Comparison of ENCODE assay signal across 29 cellular contexts in genomic region chr1:187551061-187551460, GRCh38.
DNase-seq lines count a peak whose midpoint lies in the region; ATAC-seq and TF ChIP-seq lines count a peak whose summit lies in the region.
"Had no signal": no experiment of that assay in that cellular context is flagged by ENCODE, and none has a peak within 500 bp of the region (broad histone marks: within the 10 kb centered on the region; RNA-seq: fewer than 3 reads in every experiment).

No MANE protein-coding gene starts in this region.

- no CpG with 5 or more reads among the region's 20 CpGs for WGBS in trophoblast cell (ENCODE audit: extremely low coverage, insufficient coverage, insufficient read length)

- H3K27ac ChIP-seq in right atrium auricular region, result no peak overlapping the region
- H3K27ac ChIP-seq in PC-3 (ENCODE audit: low read length), result no peak overlapping the region
- H3K27ac ChIP-seq in trophoblast cell (ENCODE audit: low read depth, low read length), result no peak overlapping the region
- H3K27ac ChIP-seq: right lobe of liver, stomach, thyroid gland, vagina had no signal

- H3K79me1 ChIP-seq in trophoblast cell (ENCODE audit: low read length), result no peaks in the 10 kb centered on the region

- no peaks in the 10 kb centered on the region for H3F3A ChIP-seq in PC-3 (ENCODE audit: low read length, unreplicated experiment)

- H3K4me3 ChIP-seq in right atrium auricular region (no peak overlapping the region), PC-3 (ENCODE audit: low read length) (no peak overlapping the region), trophoblast cell (ENCODE audit: low read depth, low read length) (no peak overlapping the region)
- H3K4me3 ChIP-seq: MG63, right lobe of liver, stomach, thyroid gland, vagina had no signal

- H3K23ac ChIP-seq in trophoblast cell (ENCODE audit: low read length), result no peak overlapping the region

- no peak for TF ChIP-seq CTCF in right atrium auricular region (IDR thresholded peaks at IDR 0.05)
- peak; percentile 19; the same call in 1 of the 2 replicates for TF ChIP-seq CTCF in PC-3 (conservative IDR thresholded peaks at IDR 0.05; ENCODE audit: low read depth, low read length)

- no peak overlapping the region for H2BK12ac ChIP-seq in trophoblast cell (ENCODE audit: low read length)

- no peaks in the 10 kb centered on the region for H3K36me3 ChIP-seq in right atrium auricular region
- no peaks in the 10 kb centered on the region for H3K36me3 ChIP-seq in PC-3 (ENCODE audit: low read depth, low read length)
- peaks cover 0 to 1% of the 10 kb centered on the region in 2 experiments for H3K36me3 ChIP-seq in trophoblast cell (ENCODE audit: control insufficient read depth in 1 of 2, insufficient read depth in 2 of 2, low read length in 2 of 2)
- H3K36me3 ChIP-seq: MG63, right lobe of liver, stomach, thyroid gland, vagina had no signal

- H4K12ac ChIP-seq in trophoblast cell (ENCODE audit: low read depth, low read length), result no peak overlapping the region

- no peak overlapping the region for H2BK5ac ChIP-seq in trophoblast cell (ENCODE audit: low read depth, low read length, poor library complexity)

- no peaks in the 10 kb centered on the region for H3K9me2 ChIP-seq in PC-3 (replicated peaks; ENCODE audit: low read length)

- H3K14ac ChIP-seq in trophoblast cell (ENCODE audit: low read length), result no peak overlapping the region

- no peaks in the 10 kb centered on the region for H3K27me3 ChIP-seq in right atrium auricular region
- H3K27me3 ChIP-seq in PC-3 (ENCODE audit: low read length), result no peaks in the 10 kb centered on the region
- H3K27me3 ChIP-seq in trophoblast cell (ENCODE audit: insufficient read depth, low read length), result no peaks in the 10 kb centered on the region
- H3K27me3 ChIP-seq: MG63, right lobe of liver, stomach, thyroid gland, vagina had no signal

- no peaks in the 10 kb centered on the region for H4K20me1 ChIP-seq in PC-3 (ENCODE audit: low read length)

- H3K4me2 ChIP-seq in PC-3 (ENCODE audit: low read length) (no peak overlapping the region), trophoblast cell (ENCODE audit: low read length) (no peak overlapping the region)

- POLR2A ChIA-PET in PC-3 (lab: Charles Lee; ENCODE audit: unreplicated experiment), result no interaction called here

- H3K4ac ChIP-seq in trophoblast cell (ENCODE audit: low read depth, low read length), result no peak overlapping the region

- peak; percentile 70 for DNase-seq in Right ventricle myocardium inferior (ENCODE audit: missing footprints)
- no peak for DNase-seq in right atrium auricular region (ENCODE audit: low spot score)
- DNase-seq in PC-3, result no peak
- peak; percentile 11 for DNase-seq in iPS-NIHi7 (ENCODE audit: extremely low spot score)
- no peak for DNase-seq in trophoblast cell
- DNase-seq in GOT3 (lab: John Stamatoyannopoulos, UW), result no peak
- DNase-seq: activated CD4-positive, alpha-beta T cell treated with anti-CD3 and anti-CD28 coated beads for 4 hours; activated effector memory CD4-positive, alpha-beta T cell treated with Interleukin-2 at 50 U/mL for 16 hours; activated naive CD8-positive, alpha-beta T cell treated with anti-CD3 and anti-CD28 coated beads, Interleukin-2, amount 50 U/mL, for 24 hours; AML-193; CD4-positive, alpha-beta memory T cell; cortex of kidney; effector memory CD8-positive, alpha-beta T cell; erythroblast; islet precursor cell; MG63; NCI-H1417; NCI-H2081; NCI-H526 treated with DMSO at 0.1 percent for 48 hours; NK-92 treated with Interleukin-12 subunit alpha and Interleukin-12 subunit beta, amount 100 ng/mL, for 24 hours; Right ventricle myocardium superior; stimulated activated CD4-positive, alpha-beta T cell treated with anti-CD3 and anti-CD28 coated beads, Interleukin-12 subunit alpha, Interleukin-12 subunit beta, amount 100 ng/mL, for 4 hours; stimulated activated CD4-positive, alpha-beta T cell treated with anti-CD3 and anti-CD28 coated beads, Interleukin-4, amount 100 ng/mL, for 1 hour; stomach; thyroid gland had no signal

- no peaks in the 10 kb centered on the region for H3K9me3 ChIP-seq in right atrium auricular region
- no peaks in the 10 kb centered on the region for H3K9me3 ChIP-seq in PC-3 (ENCODE audit: low read length)
- H3K9me3 ChIP-seq in trophoblast cell (ENCODE audit: insufficient read depth, low read depth, low read length), result no peaks in the 10 kb centered on the region
- H3K9me3 ChIP-seq: MG63, right lobe of liver, thyroid gland, vagina had no signal

- no peak overlapping the region for H2AK5ac ChIP-seq in trophoblast cell (ENCODE audit: low read length)

- intact Hi-C loops in Right ventricle myocardium inferior (cut with DNase I) (no loop called here), PC-3 (cut with micrococcal nuclease) (no loop called here)

- no peak overlapping the region for H2BK120ac ChIP-seq in trophoblast cell (ENCODE audit: insufficient read depth, low read length, poor library complexity)

- H3K4me1 ChIP-seq in right atrium auricular region, result no peaks in the 10 kb centered on the region
- no peaks in the 10 kb centered on the region for H3K4me1 ChIP-seq in PC-3 (ENCODE audit: insufficient read depth, low read length)
- no peaks in the 10 kb centered on the region for H3K4me1 ChIP-seq in trophoblast cell (ENCODE audit: control insufficient read depth in 1 of 2, insufficient read depth in 2 of 2, low read length in 2 of 2)
- H3K4me1 ChIP-seq: right lobe of liver, stomach, thyroid gland, vagina had no signal

- BruUV-seq in PC-3 (replicated peaks; lab: Mats Ljungman, UMichigan), result no TSS peak

- no peak overlapping the region for H3K18ac ChIP-seq in trophoblast cell (ENCODE audit: low read length)

- H4K91ac ChIP-seq in trophoblast cell (ENCODE audit: low read depth, low read length), result no peak overlapping the region

- no peak overlapping the region for H3K9ac ChIP-seq in PC-3 (ENCODE audit: low read length)
- H3K9ac ChIP-seq in trophoblast cell (ENCODE audit: low read length), result no peak overlapping the region

- no peak for ATAC-seq in Right ventricle myocardium inferior
- no peak for ATAC-seq in PC-3
- ATAC-seq in SK-N-SH treated with all-trans-retinoic acid at 6 μM for 48 hours, result no peak
- no peak for ATAC-seq in GM21360 (IDR thresholded peaks at IDR 0.05; ENCODE audit: unreplicated experiment)
- ATAC-seq: activated naive CD8-positive, alpha-beta T cell treated with anti-CD3 and anti-CD28 coated beads, Interleukin-2, amount 50 U/mL, for 24 hours; effector memory CD8-positive, alpha-beta T cell had no signal

- CTCF ChIA-PET in PC-3 (lab: Charles Lee), result no interaction called here

- H3K79me2 ChIP-seq in PC-3 (ENCODE audit: low read length) (no peaks in the 10 kb centered on the region), trophoblast cell (ENCODE audit: control insufficient read depth, insufficient read depth, low read length, poor library complexity) (no peaks in the 10 kb centered on the region)

- no peak overlapping the region for H2AFZ ChIP-seq in PC-3 (ENCODE audit: low read length)
- no peak overlapping the region for H2AFZ ChIP-seq in trophoblast cell (ENCODE audit: insufficient read depth, low read length, poor library complexity)

- H4K8ac ChIP-seq in trophoblast cell (ENCODE audit: low read depth, low read length), result no peak overlapping the region

TF ChIP-seq in SK-N-SH treated with all-trans-retinoic acid at 6 μM for 48 hours, 23 proteins besides CTCF, POLR2A, EP300 and RAD21 (continues in another document):
- no peak for TF ChIP-seq ZC3H10 (CRISPR knock-in tag; IDR thresholded peaks at IDR 0.05)
- TF ChIP-seq POU6F1 (CRISPR knock-in tag; IDR thresholded peaks at IDR 0.05; ENCODE audit: borderline replicate concordance, low read depth), result no peak
- TF ChIP-seq ZNF565 (CRISPR knock-in tag; conservative IDR thresholded peaks at IDR 0.05; ENCODE audit: low read depth), result no peak
- no peak for TF ChIP-seq ZFP30 (CRISPR knock-in tag; IDR thresholded peaks at IDR 0.05)
- TF ChIP-seq ZFP3 (CRISPR knock-in tag; IDR thresholded peaks at IDR 0.05), result no peak
- no peak for TF ChIP-seq PPARA (CRISPR knock-in tag; IDR thresholded peaks at IDR 0.05; ENCODE audit: borderline replicate concordance)
- TF ChIP-seq CSDC2 (CRISPR knock-in tag; IDR thresholded peaks at IDR 0.05), result no peak
- TF ChIP-seq RARB (CRISPR knock-in tag; IDR thresholded peaks at IDR 0.05), result no peak
- TF ChIP-seq BACH2 (CRISPR knock-in tag; IDR thresholded peaks at IDR 0.05; ENCODE audit: borderline replicate concordance), result no peak
- no peak for TF ChIP-seq TOX (CRISPR knock-in tag; IDR thresholded peaks at IDR 0.05; ENCODE audit: borderline replicate concordance)
- no peak for TF ChIP-seq TCF4 (CRISPR knock-in tag; IDR thresholded peaks at IDR 0.05; ENCODE audit: borderline replicate concordance)

Comparison
In these comparisons a context has a peak if more than half of its experiments do, and no peak if none do; other contexts are left out.
1. DNase-seq: peak in Right ventricle myocardium inferior (single experiment) and iPS-NIHi7 (single experiment); none in right atrium auricular region (single experiment), PC-3 (single experiment), trophoblast cell (0 of 2) and GOT3 (single experiment).